Comparison of ENCODE assay signal across 27 cellular contexts in the genomic region with DNA sequence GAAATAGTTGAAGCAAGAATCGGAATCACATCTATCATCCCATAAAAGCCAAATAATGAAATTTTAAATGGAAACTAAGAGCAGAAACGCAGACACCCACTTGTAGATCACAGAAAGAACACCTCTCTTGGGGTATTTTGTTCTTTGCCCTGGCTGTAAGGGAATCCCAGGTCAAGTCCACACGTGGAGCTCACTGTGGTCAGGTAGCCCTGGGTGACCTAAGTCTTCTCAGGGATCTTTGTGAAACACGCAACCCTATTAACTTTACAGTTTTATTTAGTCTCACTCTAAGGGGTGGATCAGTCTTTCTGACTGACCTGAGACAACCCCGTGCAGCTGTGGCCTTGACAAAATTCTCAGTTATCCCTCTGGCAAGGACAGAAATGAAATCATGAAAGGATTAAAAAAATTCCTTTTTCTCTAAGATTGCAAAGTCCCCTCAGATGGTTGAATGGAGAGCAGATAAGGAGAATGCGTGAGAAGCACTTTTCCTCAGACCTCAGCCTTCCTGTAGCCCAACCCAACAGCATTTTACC.
"Had no signal": no experiment of that assay in that cellular context is flagged by ENCODE, and none has a peak within 500 bp of the region (broad histone marks: within the 10 kb centered on the region; RNA-seq: fewer than 3 reads in every experiment).

No MANE protein-coding gene starts in this region.

- DNase-seq: activated CD4-positive, alpha-beta T cell treated with anti-CD3 and anti-CD28 coated beads for 1 hour; activated CD4-positive, alpha-beta T cell treated with anti-CD3 and anti-CD28 coated beads for 48 hours; activated CD4-positive, CD25-positive, alpha-beta regulatory T cell; activated CD8-positive, alpha-beta T cell treated with anti-CD3 and anti-CD28 coated beads, Interleukin-2, amount 10 ng/mL, durations not matched to agents 7 days and 5 days; activated gamma-delta T cell treated with Interleukin-2 at 50 U/mL for 16 hours; activated naive CD4-positive, alpha-beta T cell treated with anti-CD3 and anti-CD28 coated beads for 36 hours; activated T-cell treated with anti-CD3 and anti-CD28 coated beads, Interleukin-2, amount 50 U/mL, for 24 hours; anterior cingulate cortex; brain microvascular endothelial cell; central memory CD4-positive, alpha-beta T cell; NCI-H1105 treated with DMSO at 0.1 percent for 48 hours; NCI-H1436; NCI-H1694; NCI-H1930; NCI-H345; NCI-H524 treated with DMSO at 0.1 percent for 48 hours; SIG-M5; T-helper 1 cell; T-helper 2 cell; T-helper 9 cell had no signal

- H3K9me3 ChIP-seq: adrenal gland had no signal

- ATAC-seq: activated CD8-positive, alpha-beta T cell treated with anti-CD3 and anti-CD28 coated beads, Interleukin-2, amount 10 ng/mL, durations not matched to agents 7 days and 5 days; activated naive CD4-positive, alpha-beta T cell treated with anti-CD3 and anti-CD28 coated beads, Interleukin-2, amount 50 U/mL, for 72 hours; Panc1; SK-N-SH treated with all-trans-retinoic acid at 6 μM for 48 hours had no signal

- H3K27ac Mint-ChIP-seq: activated CD8-positive, alpha-beta T cell treated with anti-CD3 and anti-CD28 coated beads, Interleukin-2, amount 10 ng/mL, durations not matched to agents 7 days and 5 days; activated naive CD4-positive, alpha-beta T cell treated with anti-CD3 and anti-CD28 coated beads for 36 hours; activated naive CD4-positive, alpha-beta T cell treated with anti-CD3 and anti-CD28 coated beads, Interleukin-2, amount 50 U/mL, for 72 hours; activated T-cell treated with anti-CD3 and anti-CD28 coated beads, Interleukin-2, amount 50 U/mL, for 24 hours; activated T-helper 2 cell treated with anti-CD3 and anti-CD28 coated beads, Interferon-gamma antibody, Interleukin-2, Interleukin-4, amounts not matched to agents 10 μg/mL and 5 μg/mL and 100 μg/mL, durations not matched to agents 14 hours and 24 hours and 36 hours had no signal

- H3K4me1 ChIP-seq: adrenal gland had no signal

- H3K4me2 ChIP-seq: KMS-11 had no signal

- H3K4me3 Mint-ChIP-seq: activated CD8-positive, alpha-beta T cell treated with anti-CD3 and anti-CD28 coated beads, Interleukin-2, amount 10 ng/mL, durations not matched to agents 7 days and 5 days; activated naive CD4-positive, alpha-beta T cell treated with anti-CD3 and anti-CD28 coated beads for 36 hours; activated T-cell treated with anti-CD3 and anti-CD28 coated beads, Interleukin-2, amount 50 U/mL, for 24 hours had no signal

- H3K27me3 ChIP-seq: adrenal gland, brain microvascular endothelial cell had no signal

- H3K9ac ChIP-seq: KMS-11 had no signal

- H3K9me3 Mint-ChIP-seq: activated T-cell treated with anti-CD3 and anti-CD28 coated beads, Interleukin-2, amount 50 U/mL, for 24 hours had no signal

- H3K36me3 ChIP-seq: adrenal gland, brain microvascular endothelial cell had no signal

- H3K27ac ChIP-seq: adrenal gland, brain microvascular endothelial cell, KMS-11, VCaP had no signal

- H3K36me3 Mint-ChIP-seq: activated naive CD4-positive, alpha-beta T cell treated with anti-CD3 and anti-CD28 coated beads, Interleukin-2, amount 50 U/mL, for 72 hours had no signal

- H3K4me3 ChIP-seq: adrenal gland had no signal
